Comparison of ENCODE assay signal across 23 cellular contexts in the genomic region with DNA sequence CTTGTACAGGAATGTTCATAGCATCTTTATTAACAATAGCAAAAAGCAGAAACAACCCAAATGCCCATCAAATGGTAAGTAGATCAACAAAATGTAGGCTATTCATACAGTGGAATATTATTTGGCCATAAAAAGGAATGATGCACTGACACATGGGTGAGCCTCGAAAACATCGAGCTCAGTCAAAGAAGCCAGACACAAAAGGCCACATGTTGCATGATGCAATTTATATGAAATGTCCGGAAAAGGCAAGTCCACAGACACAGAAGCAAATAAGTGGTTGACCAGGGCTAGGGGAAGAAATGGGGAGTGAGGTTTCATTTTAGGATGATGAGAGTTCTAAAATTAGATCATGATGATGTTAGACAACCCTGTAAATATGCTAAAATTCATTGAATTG. TPM values are rescaled to one million over a fixed set of nuclear protein-coding genes. Genes with fewer than 3 reads are reported as not detected.
DNase-seq lines count a peak whose midpoint lies in the region; ATAC-seq and TF ChIP-seq lines count a peak whose summit lies in the region.
"Had no signal": no experiment of that assay in that cellular context is flagged by ENCODE, and none has a peak within 500 bp of the region (broad histone marks: within the 10 kb centered on the region; RNA-seq: fewer than 3 reads in every experiment).

No MANE protein-coding gene starts in this region.

- no TSS peak for BruUV-seq in Caco-2 (replicated peaks; lab: Mats Ljungman, UMichigan)

- ATAC-seq in HG02798 (IDR thresholded peaks at IDR 0.05; ENCODE audit: poor library complexity, unreplicated experiment): no peak
- ATAC-seq: GM12878, GM23338, Right ventricle myocardium inferior had no signal

- H3K36me3 ChIP-seq in Caco-2 (ENCODE audit: control insufficient read depth, insufficient read depth, low read length): no peaks in the 10 kb centered on the region
- no peaks in the 10 kb centered on the region for H3K36me3 ChIP-seq in WERI-Rb-1
- H3K36me3 ChIP-seq: BLaER1 treated with 17β-estradiol and CSF1 and Interleukin-3, amounts not matched to agents 10 nM and 100 nM; MG63; SJSA1 had no signal

- POLR2A ChIA-PET in Caco-2 (lab: Charles Lee): no interaction called here

- H3K36me3 Mint-ChIP-seq in Caco-2 (ENCODE audit: insufficient read depth, unreplicated experiment): no peaks in the 10 kb centered on the region

- H3K9me3 ChIP-seq in Caco-2 (peaks cover 12% of the 10 kb centered on the region; the same call in 1 of the 2 replicates), WERI-Rb-1 (ENCODE audit: severe bottlenecking) (peaks cover 4% of the 10 kb centered on the region)
- H3K9me3 ChIP-seq: MG63, SJSA1 had no signal

- H3K4me3 Mint-ChIP-seq in Caco-2 (ENCODE audit: unreplicated experiment): no peak overlapping the region
- H3K4me3 Mint-ChIP-seq: CD4-positive, alpha-beta T cell; GM23338; H9 had no signal

- DNase-seq in Caco-2: no peak
- peak; percentile 25 for DNase-seq in MV-4-11 (lab: John Stamatoyannopoulos, UW)
- peak; percentile 20 for DNase-seq in SW480 (ENCODE audit: low spot score)
- peak; percentile 11 for DNase-seq in fibroblast of peridontal ligament (ENCODE audit: extremely low read depth)
- DNase-seq in WERI-Rb-1: no peak
- no peak for DNase-seq in SIG-M5 treated with dmso at 0.1 percent for 504 hours (lab: John Stamatoyannopoulos, UW; ENCODE audit: unreplicated experiment)
- DNase-seq: AML-193; CD4-positive, alpha-beta T cell; DMS53; EL; GDM1; H9; MG63; NCI-H2029; NCI-H446; NCI-H526; T-helper 1 cell had no signal

- intact Hi-C loops in Caco-2 (cut with micrococcal nuclease; ENCODE audit: unreplicated experiment): no loop called here

- CTCF ChIA-PET in Caco-2 (lab: Charles Lee): no interaction called here

- no peaks in the 10 kb centered on the region for H3K9me3 Mint-ChIP-seq in Caco-2 (ENCODE audit: unreplicated experiment)
- H3K9me3 Mint-ChIP-seq: CD4-positive, alpha-beta T cell; GM23338 had no signal

- H3K27me3 Mint-ChIP-seq in Caco-2 (ENCODE audit: insufficient read depth, unreplicated experiment): no peaks in the 10 kb centered on the region

- H3K4me1 Mint-ChIP-seq in Caco-2 (ENCODE audit: low read depth, unreplicated experiment): peaks cover 18% of the 10 kb centered on the region
- H3K4me1 Mint-ChIP-seq: GM23338, H9 had no signal

- peak overlapping the region; percentile 10 for H3K27ac Mint-ChIP-seq in Caco-2 (ENCODE audit: unreplicated experiment)
- H3K27ac Mint-ChIP-seq: CD4-positive, alpha-beta T cell; GM23338; H9 had no signal

- TF ChIP-seq CTCF in Caco-2 (IDR thresholded peaks at IDR 0.05; ENCODE audit: insufficient read depth in 1 of 2, low read depth in 1 of 2, low read length in 1 of 2, severe bottlenecking in 1 of 2, unreplicated experiment in 1 of 2) (no peak), WERI-Rb-1 (IDR thresholded peaks at IDR 0.05; ENCODE audit: low read depth, low read length) (no peak)

- no peak overlapping the region for H3K4me3 ChIP-seq in Caco-2 (ENCODE audit: low read depth, low read length)
- H3K4me3 ChIP-seq in WERI-Rb-1 (ENCODE audit: low read depth, low read length): no peak overlapping the region
- H3K4me3 ChIP-seq: BLaER1 treated with 17β-estradiol and CSF1 and Interleukin-3, amounts not matched to agents 10 nM and 100 nM; GM12878; GM23338; MG63; SJSA1 had no signal

- H3K27ac ChIP-seq in WERI-Rb-1: no peak overlapping the region
- H3K27ac ChIP-seq: BLaER1 treated with 17β-estradiol and CSF1 and Interleukin-3, amounts not matched to agents 10 nM and 100 nM; SJSA1 had no signal

- no peaks in the 10 kb centered on the region for H3K4me1 ChIP-seq in Caco-2
- H3K4me1 ChIP-seq: BLaER1 treated with 17β-estradiol and CSF1 and Interleukin-3, amounts not matched to agents 10 nM and 100 nM; SJSA1 had no signal

- no peaks in the 10 kb centered on the region for H3K27me3 ChIP-seq in Caco-2 (replicated peaks; ENCODE audit: control insufficient read depth, insufficient read depth, low read length)
- H3K27me3 ChIP-seq in WERI-Rb-1 (ENCODE audit: insufficient read depth, low read depth, severe bottlenecking): no peaks in the 10 kb centered on the region
- H3K27me3 ChIP-seq: MG63, SJSA1 had no signal

RNA-seq across cellular contexts. Expression of gene SLC2A8, which starts 16.5 kb away (rescaled TPM):
- 141 and 144 TPM in 2 replicates for total RNA-seq in Caco-2 (2022)

RNA-seq across cellular contexts. Expression of gene ZNF79, which starts 43.7 kb away (rescaled TPM):
- total RNA-seq in Caco-2 (2022): 9.2 and 9.3 TPM in 2 replicates

Comparison
In these comparisons a context has a peak if more than half of its experiments do, and no peak if none do; other contexts are left out.
1. DNase-seq: peak in MV-4-11 (single experiment), SW480 (single experiment) and fibroblast of peridontal ligament (single experiment); none in Caco-2 (0 of 2), WERI-Rb-1 (single experiment) and SIG-M5 treated with dmso at 0.1 percent for 504 hours (single experiment).